8 cellular contexts compared by ENCODE assay signal in the genomic region with DNA sequence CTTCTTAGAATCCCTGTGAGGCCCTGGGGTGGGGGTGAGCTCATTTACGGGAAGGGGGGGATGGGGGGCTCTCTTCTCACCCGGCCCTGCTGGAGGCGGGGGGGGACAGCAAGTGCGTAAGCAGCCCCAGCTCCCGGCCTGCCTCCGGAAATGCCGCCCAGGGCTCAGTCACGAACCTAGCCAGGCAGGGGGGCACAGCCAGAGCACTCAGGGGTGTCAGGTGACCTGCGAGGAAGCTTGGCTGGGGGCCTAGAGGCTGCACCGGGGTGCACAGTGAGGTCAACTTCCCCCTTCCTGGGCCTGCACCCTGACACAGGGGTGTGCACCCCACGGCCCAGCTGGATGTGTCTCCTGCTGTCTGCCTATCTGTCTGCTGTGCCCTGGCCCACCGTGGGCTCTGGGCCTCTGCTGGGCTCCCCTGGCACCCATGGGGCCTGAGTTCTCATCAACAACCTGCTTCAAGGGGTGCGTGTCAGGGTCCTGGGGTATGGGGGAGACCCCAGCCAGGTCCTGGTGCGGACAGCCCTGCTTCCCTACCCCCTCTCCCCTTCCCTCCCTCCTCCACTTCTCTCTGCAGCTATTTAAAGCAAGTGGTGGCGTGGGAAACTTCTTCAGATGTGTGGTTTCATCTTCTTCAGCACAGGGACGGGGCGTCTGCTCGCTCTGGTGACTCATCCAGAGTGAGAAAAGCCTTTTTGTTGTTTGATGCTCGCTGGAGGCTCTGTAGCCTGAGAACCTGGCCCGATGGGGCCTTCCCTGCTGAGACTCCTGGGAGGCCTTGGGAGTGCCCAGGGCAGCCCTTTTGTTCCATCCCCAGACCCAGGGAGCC.
DNase-seq lines count a peak whose midpoint lies in the region; ATAC-seq, FAIRE-seq and TF ChIP-seq lines count a peak whose summit lies in the region.

No MANE protein-coding gene starts in this region.

- 47% methylated on average over 10 of the region's 20 CpGs for WGBS in A549 (ENCODE audit: missing lambda C conversion rate)
- WGBS in psoas muscle, 3 donors, result 38 to 46% (median 42%) methylated on average over 10 to 20 of the region's 20 CpGs

- H3K27me3 ChIP-seq in RWPE2 (ENCODE audit: insufficient read depth, poor library complexity, severe bottlenecking) (no peaks in the 10 kb centered on the region), psoas muscle (ENCODE audit: insufficient read depth in 3 of 3, low read length in 2 of 3) (peaks cover 0 to 2% (median 1%) of the 10 kb centered on the region in 3 donors), vagina (no peaks in the 10 kb centered on the region)

- H3K36me3 ChIP-seq in RWPE2 (ENCODE audit: low read depth), result no peaks in the 10 kb centered on the region
- no peaks in the 10 kb centered on the region for H3K36me3 ChIP-seq in psoas muscle (ENCODE audit: insufficient read depth in 1 of 2, low read depth in 1 of 2)
- no peaks in the 10 kb centered on the region for H3K36me3 ChIP-seq in vagina

- H3K9me3 ChIP-seq in A549 (no peaks in the 10 kb centered on the region), RWPE2 (ENCODE audit: severe bottlenecking) (no peaks in the 10 kb centered on the region), psoas muscle (no peaks in the 10 kb centered on the region), vagina (no peaks in the 10 kb centered on the region)

- FAIRE-seq in A549 (lab: Jason Lieb, UNC), result no peak

- POLR2A ChIA-PET in A549 (lab: Yijun Ruan, JAX), result interaction anchor here (0.7 to 1.1 kb wide), 2 partner anchors 10 to 95 kb away, joined by 6 to 9 read pairs; no protein-coding TSS in a partner anchor

- TF ChIP-seq RAD21 in A549 (conservative IDR thresholded peaks at IDR 0.05 in 1 of 2, IDR thresholded peaks at IDR 0.05 in 1 of 2), result no peak

- TF ChIP-seq CTCF in A549 (IDR thresholded peaks at IDR 0.05) (no peak), RWPE2 (IDR thresholded peaks at IDR 0.05; ENCODE audit: poor library complexity, severe bottlenecking) (no peak), psoas muscle (IDR thresholded peaks at IDR 0.05) (no peak), vagina (IDR thresholded peaks at IDR 0.05) (no peak)

- peak in 1 of 2 experiments; percentile 82; a peak in 2 of 5 replicates for TF ChIP-seq EP300 in A549 (IDR thresholded peaks at IDR 0.05)

- intact Hi-C loops in head of caudate nucleus (cut with DNase I), result no loop called here
- intact Hi-C loops in psoas muscle (cut with DNase I), result no loop called here
- intact Hi-C loops in vagina (cut with DNase I), result no loop called here

- peak overlapping the region; percentile 48 for H3K4me2 ChIP-seq in A549

- ATAC-seq in A549 (peak; percentile 76 to 81), GM18873 (IDR thresholded peaks at IDR 0.05; ENCODE audit: low FRiP score, unreplicated experiment) (peak; percentile 70), HG03103 (IDR thresholded peaks at IDR 0.05; ENCODE audit: low read depth, unreplicated experiment) (peak; percentile 63), RWPE2 (ENCODE audit: low read depth) (peak; percentile 81), psoas muscle (peak; percentile 21 to 63 (median 38))

- H3K27ac ChIP-seq in A549 (peak overlapping the region; percentile 61 to 90), RWPE2 (ENCODE audit: poor library complexity, severe bottlenecking) (no peak overlapping the region), psoas muscle (no peak overlapping the region), vagina (peak overlapping the region; percentile 31)

- CTCF ChIA-PET in A549 (lab: Yijun Ruan, JAX), result interaction anchor here (0.8 to 3.2 kb wide), 6 partner anchors 15 to 91 kb away, joined by 3 to 19 read pairs (median 3); no protein-coding TSS in a partner anchor

- DNase-seq in A549 (ENCODE audit: low read depth in 1 of 2, low spot score in 1 of 2) (peak; percentile 34 to 76), RWPE2 (ENCODE audit: low spot score) (no peak), activated gamma-delta T cell (lab: John Stamatoyannopoulos, UW) (peak; percentile 93), head of caudate nucleus (peak; percentile 30 to 96 (median 72)), psoas muscle (peak; percentile 53 to 76), vagina (ENCODE audit: extremely low spot score in 2 of 2) (no peak)

- no peak for TF ChIP-seq POLR2A in A549 (IDR thresholded peaks at IDR 0.05; ENCODE audit: low read length)
- TF ChIP-seq POLR2A in vagina (IDR thresholded peaks at IDR 0.05), result no peak

- H3K4me3 ChIP-seq in A549 (no peak overlapping the region), RWPE2 (ENCODE audit: severe bottlenecking) (no peak overlapping the region), psoas muscle (no peak overlapping the region), vagina (no peak overlapping the region)

- H3K4me1 ChIP-seq in A549, result peaks cover 16% of the 10 kb centered on the region; the same call in 2 of the 3 replicates
- H3K4me1 ChIP-seq in RWPE2 (ENCODE audit: insufficient read depth, poor library complexity, severe bottlenecking), result no peaks in the 10 kb centered on the region
- H3K4me1 ChIP-seq in psoas muscle, result no peaks in the 10 kb centered on the region
- peaks cover 11% of the 10 kb centered on the region for H3K4me1 ChIP-seq in vagina

TF ChIP-seq in A549, 52 proteins besides CTCF, POLR2A, EP300 and RAD21:
- TF ChIP-seq MYC (IDR thresholded peaks at IDR 0.05; ENCODE audit: borderline replicate concordance, low read length) (no peak), FOSB (CRISPR knock-in tag; IDR thresholded peaks at IDR 0.05) (no peak), FOSL2 (IDR thresholded peaks at IDR 0.05) (no peak), FOSL2 (CRISPR knock-in tag; IDR thresholded peaks at IDR 0.05) (peak; percentile 81), JUN (IDR thresholded peaks at IDR 0.05) (peak in 1 of 2 experiments; percentile 39; a peak in 1 of 5 replicates), CBX8 (IDR thresholded peaks at IDR 0.05) (no peak), BHLHE40 (IDR thresholded peaks at IDR 0.05; ENCODE audit: low read depth, low read length) (no peak), ESRRA (IDR thresholded peaks at IDR 0.05; ENCODE audit: borderline replicate concordance, low read length) (no peak), TFCP2L1 (CRISPR knock-in tag; IDR thresholded peaks at IDR 0.05) (no peak)
- TF ChIP-seq, protein P1, sequence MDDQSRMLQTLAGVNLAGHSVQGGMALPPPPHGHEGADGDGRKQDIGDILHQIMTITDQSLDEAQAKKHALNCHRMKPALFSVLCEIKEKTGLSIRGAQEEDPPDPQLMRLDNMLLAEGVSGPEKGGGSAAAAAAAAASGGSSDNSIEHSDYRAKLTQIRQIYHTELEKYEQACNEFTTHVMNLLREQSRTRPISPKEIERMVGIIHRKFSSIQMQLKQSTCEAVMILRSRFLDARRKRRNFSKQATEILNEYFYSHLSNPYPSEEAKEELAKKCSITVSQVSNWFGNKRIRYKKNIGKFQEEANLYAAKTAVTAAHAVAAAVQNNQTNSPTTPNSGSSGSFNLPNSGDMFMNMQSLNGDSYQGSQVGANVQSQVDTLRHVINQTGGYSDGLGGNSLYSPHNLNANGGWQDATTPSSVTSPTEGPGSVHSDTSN (IDR thresholded peaks at IDR 0.05), result no peak
- TF ChIP-seq, protein P2, sequence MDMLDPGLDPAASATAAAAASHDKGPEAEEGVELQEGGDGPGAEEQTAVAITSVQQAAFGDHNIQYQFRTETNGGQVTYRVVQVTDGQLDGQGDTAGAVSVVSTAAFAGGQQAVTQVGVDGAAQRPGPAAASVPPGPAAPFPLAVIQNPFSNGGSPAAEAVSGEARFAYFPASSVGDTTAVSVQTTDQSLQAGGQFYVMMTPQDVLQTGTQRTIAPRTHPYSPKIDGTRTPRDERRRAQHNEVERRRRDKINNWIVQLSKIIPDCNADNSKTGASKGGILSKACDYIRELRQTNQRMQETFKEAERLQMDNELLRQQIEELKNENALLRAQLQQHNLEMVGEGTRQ (IDR thresholded peaks at IDR 0.05), result 0 out of 2 replicates have a peak, but pooled peaks have one; percentile 12
TF ChIP-seq in A549: peak in this region for 3.

Comparison
In these comparisons a context has a peak if more than half of its experiments do, and no peak if none do; other contexts are left out.
1. DNase-seq: peak in A549 (2 of 2), activated gamma-delta T cell (single experiment), head of caudate nucleus (42 of 42) and psoas muscle (2 of 2); none in RWPE2 (single experiment) and vagina (0 of 2).
2. H3K27ac ChIP-seq: peak in A549 (2 of 2) and vagina (single experiment); none in RWPE2 (single experiment) and psoas muscle (single experiment).
3. Peak in every context shown above with its lines, with median percentiles within 50 percentile points of each other: ATAC-seq.